ENCODE assay signal across 8 cellular contexts in genomic region chr11:118113031-118113430, GRCh38. TPM values are rescaled to one million over a fixed set of nuclear protein-coding genes. Genes with fewer than 3 reads are reported as not detected.
"Had no signal": no experiment of that assay in that cellular context is flagged by ENCODE, and none has a peak within 500 bp of the region (broad histone marks: within the 10 kb centered on the region; RNA-seq: fewer than 3 reads in every experiment).

No MANE protein-coding gene starts in this region.

- FAIRE-seq: H54, HTR-8/SVneo had no signal

- H2AFZ ChIP-seq: GM23248 had no signal

- H3K4me3 ChIP-seq: GM23248 had no signal

- DNase-seq: GM23248, GOT3, H9, HCEC 1CT, IMR-90 had no signal

- H3K27ac ChIP-seq: GM23248 had no signal

- H3K9ac ChIP-seq: GM23248 had no signal

RNA-seq across cellular contexts. Expression of gene SMIM35, which starts 26.3 kb away (rescaled TPM):
- total RNA-seq: GM23248, H9, HT-29, IMR-90 had no signal
- polyA plus RNA-seq: GM23248, IMR-90 had no signal

RNA-seq across cellular contexts. Expression of gene TMPRSS4, which starts 36.2 kb away (rescaled TPM):
- total RNA-seq: GM23248, H9, IMR-90 had no signal
- polyA plus RNA-seq: GM23248, IMR-90 had no signal

RNA-seq across cellular contexts. Expression of gene SCN4B, which starts 39.6 kb away (rescaled TPM):
- total RNA-seq: GM23248, HT-29 had no signal
- polyA plus RNA-seq: GM23248 had no signal
